17 cellular contexts compared by ENCODE assay signal in genomic region chr5:173771743-173772406, GRCh38.
DNase-seq lines count a peak whose midpoint lies in the region; TF ChIP-seq lines count a peak whose summit lies in the region.
"Had no signal": no experiment of that assay in that cellular context is flagged by ENCODE, and none has a peak within 500 bp of the region (broad histone marks: within the 10 kb centered on the region; RNA-seq: fewer than 3 reads in every experiment).

No MANE protein-coding gene starts in this region.

- no peaks in the 10 kb centered on the region for H3K9me2 ChIP-seq in OCI-LY1 (ENCODE audit: low read depth, low read length)

- H3K36me3 ChIP-seq in OCI-LY1 (ENCODE audit: insufficient read depth, low read length) (no peaks in the 10 kb centered on the region), duodenal mucosa (ENCODE audit: control insufficient read depth in 1 of 2, insufficient read depth in 2 of 2, low read length in 2 of 2) (no peaks in the 10 kb centered on the region), subcutaneous abdominal adipose tissue (ENCODE audit: control insufficient read depth in 5 of 5, insufficient read depth in 5 of 5, low read length in 5 of 5) (no peaks in the 10 kb centered on the region), brain microvascular endothelial cell (replicated peaks) (no peaks in the 10 kb centered on the region)
- H3K36me3 ChIP-seq: heart left ventricle, sigmoid colon had no signal

- H3K27ac Mint-ChIP-seq in nephron, result peak overlapping the region; percentile 5 to 93 (median 85)
- H3K27ac Mint-ChIP-seq: activated T-helper 1 cell treated with anti-CD3 and anti-CD28 coated beads, Interleukin-12 subunit alpha, Interleukin-12 subunit beta, Interleukin-2, Interleukin-4 antibody, amounts not matched to agents 30 ng/mL and 10 ng/mL and 1 ng/mL, durations not matched to agents 14 hours and 24 hours and 36 hours; mesothelial cell of epicardium; natural killer cell had no signal

- H3K27me3 ChIP-seq in OCI-LY1 (ENCODE audit: insufficient read depth, low read length) (no peaks in the 10 kb centered on the region), duodenal mucosa (ENCODE audit: control insufficient read depth in 1 of 2, insufficient read depth in 2 of 2, low read length in 2 of 2) (no peaks in the 10 kb centered on the region), subcutaneous abdominal adipose tissue (ENCODE audit: control insufficient read depth in 5 of 5, insufficient read depth in 4 of 5, low read length in 5 of 5) (no peaks in the 10 kb centered on the region), brain microvascular endothelial cell (replicated peaks) (no peaks in the 10 kb centered on the region)
- H3K27me3 ChIP-seq: heart left ventricle, sigmoid colon had no signal

- H3K4me2 ChIP-seq in OCI-LY1 (ENCODE audit: low read length), result peak overlapping the region; percentile 65

- H3K36me3 Mint-ChIP-seq in nephron (ENCODE audit: low read depth), result no peaks in the 10 kb centered on the region
- H3K36me3 Mint-ChIP-seq: CD4-positive, alpha-beta memory T cell; mesothelial cell of epicardium; natural killer cell had no signal

- H3K4me1 ChIP-seq in OCI-LY1 (ENCODE audit: insufficient read depth, low read length, severe bottlenecking), result peaks cover 97% of the 10 kb centered on the region
- H3K4me1 ChIP-seq in duodenal mucosa (ENCODE audit: control insufficient read depth in 1 of 2, insufficient read depth in 2 of 2, low read length in 2 of 2), result peaks cover 19 to 22% of the 10 kb centered on the region in 2 donors
- peaks cover 0 to 45% (median 35%) of the 10 kb centered on the region in 5 donors for H3K4me1 ChIP-seq in subcutaneous abdominal adipose tissue (ENCODE audit: control insufficient read depth in 5 of 5, insufficient read depth in 5 of 5, low read length in 5 of 5)

- H3K9me3 ChIP-seq in OCI-LY1 (ENCODE audit: low read length) (no peaks in the 10 kb centered on the region), duodenal mucosa (ENCODE audit: control insufficient read depth in 1 of 2, low read length in 2 of 2) (no peaks in the 10 kb centered on the region), subcutaneous abdominal adipose tissue (ENCODE audit: control insufficient read depth in 5 of 5, low read length in 5 of 5) (no peaks in the 10 kb centered on the region)
- H3K9me3 ChIP-seq: heart left ventricle, sigmoid colon had no signal

- H3K79me2 ChIP-seq in OCI-LY1 (ENCODE audit: insufficient read depth, low read length), result no peaks in the 10 kb centered on the region

- H2AFZ ChIP-seq in OCI-LY1 (ENCODE audit: low read length), result no peak overlapping the region

- peak overlapping the region; percentile 62 for H3K9ac ChIP-seq in OCI-LY1 (ENCODE audit: low read length)
- peak overlapping the region; percentile 9 to 14 for H3K9ac ChIP-seq in duodenal mucosa (ENCODE audit: low read depth in 1 of 2, low read length in 2 of 2)
- H3K9ac ChIP-seq in subcutaneous abdominal adipose tissue (ENCODE audit: low read length in 5 of 5), result no peak overlapping the region

- H3K4me1 Mint-ChIP-seq in nephron, result peaks cover 31% of the 10 kb centered on the region
- H3K4me1 Mint-ChIP-seq: CD4-positive, alpha-beta memory T cell; natural killer cell had no signal

- H3F3A ChIP-seq in OCI-LY1 (ENCODE audit: insufficient read depth, low read length), result no peaks in the 10 kb centered on the region

- H3K4me3 ChIP-seq in OCI-LY1 (ENCODE audit: low read depth, low read length, poor library complexity, severe bottlenecking) (peak overlapping the region; percentile 48), duodenal mucosa (ENCODE audit: low read depth in 1 of 2, low read length in 2 of 2) (no peak overlapping the region), subcutaneous abdominal adipose tissue (ENCODE audit: low read depth in 1 of 5, low read length in 5 of 5) (no peak overlapping the region), brain microvascular endothelial cell (ENCODE audit: low read depth, low read length) (no peak overlapping the region)
- H3K4me3 ChIP-seq: heart left ventricle, sigmoid colon had no signal

- no peaks in the 10 kb centered on the region for H4K20me1 ChIP-seq in OCI-LY1 (ENCODE audit: insufficient read depth, low read length)

- in situ Hi-C loops in brain microvascular endothelial cell (cut with HindIII; ENCODE audit: low pct_ligation_motif_present, low sequenced_read_pairs), result no loop called here

- H3K9me3 Mint-ChIP-seq in nephron, result no peaks in the 10 kb centered on the region
- H3K9me3 Mint-ChIP-seq: activated T-helper 1 cell treated with anti-CD3 and anti-CD28 coated beads, Interleukin-12 subunit alpha, Interleukin-12 subunit beta, Interleukin-2, Interleukin-4 antibody, amounts not matched to agents 30 ng/mL and 10 ng/mL and 1 ng/mL, durations not matched to agents 14 hours and 24 hours and 36 hours; CD4-positive, alpha-beta memory T cell; mesothelial cell of epicardium; natural killer cell had no signal

- peak overlapping the region; percentile 91 for H3K27ac ChIP-seq in OCI-LY1 (ENCODE audit: low read depth, low read length, poor library complexity, severe bottlenecking)
- no peak overlapping the region for H3K27ac ChIP-seq in duodenal mucosa (ENCODE audit: low read depth, low read length)
- peak overlapping the region; percentile 75 for H3K27ac ChIP-seq in subcutaneous abdominal adipose tissue (ENCODE audit: low read depth, low read length)
- H3K27ac ChIP-seq in brain microvascular endothelial cell, result no peak overlapping the region
- H3K27ac ChIP-seq: sigmoid colon had no signal

- H3K27me3 Mint-ChIP-seq in nephron (ENCODE audit: low read depth), result peaks cover 19% of the 10 kb centered on the region

- TF ChIP-seq CTCF in OCI-LY1 (IDR thresholded peaks at IDR 0.05; ENCODE audit: low read length) (no peak), nephron (IDR thresholded peaks at IDR 0.05; ENCODE audit: unreplicated experiment in 3 of 3) (no peak), brain microvascular endothelial cell (IDR thresholded peaks at IDR 0.05; ENCODE audit: low read depth, low read length, missing control alignments) (no peak)

- no peak overlapping the region for H3K4me3 Mint-ChIP-seq in nephron
- H3K4me3 Mint-ChIP-seq: activated T-helper 1 cell treated with anti-CD3 and anti-CD28 coated beads, Interleukin-12 subunit alpha, Interleukin-12 subunit beta, Interleukin-2, Interleukin-4 antibody, amounts not matched to agents 30 ng/mL and 10 ng/mL and 1 ng/mL, durations not matched to agents 14 hours and 24 hours and 36 hours; CD4-positive, alpha-beta memory T cell; mesothelial cell of epicardium; natural killer cell had no signal

- no peak for DNase-seq in NCI-H1092 (lab: John Stamatoyannopoulos, UW)
- no peak for DNase-seq in brain microvascular endothelial cell
- DNase-seq in Ammon's horn (ENCODE audit: low spot score), result no peak
- DNase-seq: activated CD4-positive, alpha-beta T cell treated with anti-CD3 and anti-CD28 coated beads, Interleukin-2, amount 50 U/mL, for 1 hour; activated naive CD4-positive, alpha-beta T cell treated with anti-CD3 and anti-CD28 coated beads, Interleukin-2, amount 50 U/mL, for 16 hours; CD4-positive, alpha-beta memory T cell; HCEC 1CT; heart left ventricle; natural killer cell; NCI-H2029 treated with DMSO at 0.1 percent for 48 hours; sigmoid colon had no signal

Comparison
In these comparisons a context has a peak if more than half of its experiments do, and no peak if none do; other contexts are left out.
1. H3K27ac ChIP-seq: peak in OCI-LY1 (single experiment) and subcutaneous abdominal adipose tissue (single experiment); none in duodenal mucosa (single experiment) and brain microvascular endothelial cell (single experiment).
2. H3K9ac ChIP-seq: peak in OCI-LY1 (single experiment) and duodenal mucosa (2 of 2); none in subcutaneous abdominal adipose tissue (0 of 5).